In genomic region chr5:178403956-178404600, GRCh38 we compare ENCODE assay signal across 13 cellular contexts.
DNase-seq lines count a peak whose midpoint lies in the region; ATAC-seq and TF ChIP-seq lines count a peak whose summit lies in the region.
"Had no signal": no experiment of that assay in that cellular context is flagged by ENCODE, and none has a peak within 500 bp of the region (broad histone marks: within the 10 kb centered on the region; RNA-seq: fewer than 3 reads in every experiment).

No MANE protein-coding gene starts in this region.

- H3K27ac Mint-ChIP-seq in stimulated activated memory B cell treated with anti-CD40 and anti-IgM and Interleukin-4, amounts not matched to agents 10 μg/mL and 1 μg/mL and 100 μg/mL, for 72 hours: no peak overlapping the region
- H3K27ac Mint-ChIP-seq: B cell; CD8-positive, alpha-beta T cell had no signal

- H3K4me3 ChIP-seq in HL-60 (replicated peaks; ENCODE audit: insufficient read depth, low read length): no peak overlapping the region
- no peak overlapping the region for H3K4me3 ChIP-seq in aorta (ENCODE audit: low read length in 2 of 2)
- H3K4me3 ChIP-seq: BLaER1 treated with 17β-estradiol and CSF1 and Interleukin-3, amounts not matched to agents 10 nM and 100 nM; GM23248; HAP-1 had no signal

- H3K36me3 ChIP-seq in aorta (ENCODE audit: control insufficient read depth in 1 of 2, insufficient read depth in 2 of 2, low read length in 1 of 2): no peaks in the 10 kb centered on the region
- H3K36me3 ChIP-seq: BLaER1 treated with 17β-estradiol and CSF1 and Interleukin-3, amounts not matched to agents 10 nM and 100 nM; HAP-1 had no signal

- no peaks in the 10 kb centered on the region for H3K27me3 ChIP-seq in HL-60 (ENCODE audit: insufficient read depth, poor library complexity, severe bottlenecking)
- H3K27me3 ChIP-seq in aorta (ENCODE audit: control insufficient read depth in 1 of 2, insufficient read depth in 2 of 2, low read length in 1 of 2): no peaks in the 10 kb centered on the region
- H3K27me3 ChIP-seq: BLaER1 treated with 17β-estradiol and CSF1 and Interleukin-3, amounts not matched to agents 10 nM and 100 nM had no signal

- H3K9me3 ChIP-seq in aorta (ENCODE audit: control insufficient read depth, low read length): peaks cover 5% of the 10 kb centered on the region
- H3K9me3 ChIP-seq: HAP-1 had no signal

- H3K36me3 Mint-ChIP-seq in stimulated activated memory B cell treated with anti-CD40 and anti-IgM and Interleukin-4, amounts not matched to agents 10 μg/mL and 1 μg/mL and 100 μg/mL, for 72 hours: peaks cover 6% of the 10 kb centered on the region
- H3K36me3 Mint-ChIP-seq: CD8-positive, alpha-beta T cell had no signal

- intact Hi-C loops in posterior vena cava (cut with DNase I): no loop called here
- intact Hi-C loops in aorta (cut with DNase I): no loop called here

- H3K27ac ChIP-seq in HL-60 (replicated peaks) (peak overlapping the region; percentile 58), aorta (ENCODE audit: low read depth in 1 of 2, low read length in 2 of 2) (no peak overlapping the region)
- H3K27ac ChIP-seq: BLaER1 treated with 17β-estradiol and CSF1 and Interleukin-3, amounts not matched to agents 10 nM and 100 nM; GM23248 had no signal

- no peaks in the 10 kb centered on the region for H3K4me1 ChIP-seq in aorta (ENCODE audit: control insufficient read depth in 1 of 2, insufficient read depth in 2 of 2, low read length in 2 of 2)
- H3K4me1 ChIP-seq: HAP-1 had no signal

- H3K9me3 Mint-ChIP-seq in stimulated activated memory B cell treated with anti-CD40 and anti-IgM and Interleukin-4, amounts not matched to agents 10 μg/mL and 1 μg/mL and 100 μg/mL, for 72 hours: peaks cover 14% of the 10 kb centered on the region

- H3K4me3 Mint-ChIP-seq in stimulated activated memory B cell treated with anti-CD40 and anti-IgM and Interleukin-4, amounts not matched to agents 10 μg/mL and 1 μg/mL and 100 μg/mL, for 72 hours: no peak overlapping the region
- H3K4me3 Mint-ChIP-seq: B cell; CD8-positive, alpha-beta T cell had no signal

- WGBS in aorta, 2 donors: 96 to 97% methylated on average over 10 of the region's 10 CpGs

- ATAC-seq in left lobe of liver (no peak), aorta (ENCODE audit: low FRiP score) (no peak), HG03025 (IDR thresholded peaks at IDR 0.05; ENCODE audit: low FRiP score, unreplicated experiment) (no peak), GM19351 (IDR thresholded peaks at IDR 0.05; ENCODE audit: unreplicated experiment) (no peak)
- no peak for ATAC-seq in stimulated activated memory B cell treated with anti-CD40 and anti-IgM and Interleukin-4, amounts not matched to agents 10 μg/mL and 1 μg/mL and 100 μg/mL, for 72 hours
- ATAC-seq: CD8-positive, alpha-beta T cell had no signal

- no peak for TF ChIP-seq CTCF in HL-60 (IDR thresholded peaks at IDR 0.05; ENCODE audit: insufficient read depth, low read length)

- DNase-seq in HL-60 (ENCODE audit: low read depth in 1 of 2, low spot score in 1 of 2) (no peak), left lobe of liver (ENCODE audit: low spot score) (peak; percentile 12), posterior vena cava (ENCODE audit: low spot score) (peak; percentile 29), aorta (peak; percentile 15 to 45)
- DNase-seq: Calu3; CD8-positive, alpha-beta T cell; GM23248 had no signal

- H3K27me3 Mint-ChIP-seq in stimulated activated memory B cell treated with anti-CD40 and anti-IgM and Interleukin-4, amounts not matched to agents 10 μg/mL and 1 μg/mL and 100 μg/mL, for 72 hours: peaks cover 47% of the 10 kb centered on the region

- no peaks in the 10 kb centered on the region for H3K4me1 Mint-ChIP-seq in stimulated activated memory B cell treated with anti-CD40 and anti-IgM and Interleukin-4, amounts not matched to agents 10 μg/mL and 1 μg/mL and 100 μg/mL, for 72 hours
- H3K4me1 Mint-ChIP-seq: B cell had no signal

Comparison
In these comparisons a context has a peak if more than half of its experiments do, and no peak if none do; other contexts are left out.
1. DNase-seq: peak in left lobe of liver (single experiment), posterior vena cava (single experiment) and aorta (2 of 2); none in HL-60 (0 of 2).